8 cellular contexts compared by ENCODE assay signal in the genomic region with DNA sequence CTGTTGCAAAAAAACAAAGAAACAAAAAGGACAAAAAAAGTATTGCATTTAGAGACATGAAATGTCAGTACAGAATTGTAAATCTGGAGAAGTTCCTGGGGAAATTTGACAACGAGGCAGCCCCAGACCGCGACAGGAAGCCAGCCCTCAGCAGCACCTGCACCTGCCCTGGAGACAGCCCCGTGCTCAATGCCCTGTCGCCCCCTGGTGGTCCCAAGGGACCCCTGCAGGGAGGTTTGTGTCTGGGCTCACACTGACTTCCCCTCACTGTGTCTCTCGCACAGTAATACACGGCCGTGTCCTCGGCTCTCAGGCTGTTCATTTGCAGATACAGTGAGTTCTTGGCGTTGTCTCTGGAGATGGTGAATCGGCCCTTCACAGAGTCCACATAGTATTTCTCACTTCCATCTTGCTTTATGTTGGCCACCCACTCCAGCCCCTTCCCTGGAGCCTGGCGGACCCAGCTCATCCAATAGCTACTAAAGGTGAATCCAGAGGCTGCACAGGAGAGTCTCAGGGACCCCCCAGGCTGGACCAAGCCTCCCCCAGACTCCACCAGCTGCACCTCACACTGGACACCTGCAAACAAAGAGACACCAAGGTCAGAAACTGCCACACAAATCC.
DNase-seq lines count a peak whose midpoint lies in the region; ATAC-seq and TF ChIP-seq lines count a peak whose summit lies in the region.
"Not testable (repeated sequence)": the region's sequence is repeated elsewhere in the genome, so short reads cannot be mapped to it uniquely, and the experiment has no call there.

No MANE protein-coding gene starts in this region.

- peaks cover 26% of the 10 kb centered on the region for H3K4me1 Mint-ChIP-seq in activated CD4-positive, alpha-beta memory T cell treated with anti-CD3 and anti-CD28 coated beads for 36 hours (ENCODE audit: low read depth)

- not testable (repeated sequence) for H3K4me3 ChIP-seq in SJCRH30

- intact Hi-C loops in activated CD4-positive, alpha-beta memory T cell treated with anti-CD3 and anti-CD28 coated beads for 36 hours (cut with micrococcal nuclease): loop anchor here (1.0 to 10.0 kb wide), 4 partner anchors 8 to 113 kb away; no protein-coding TSS in a partner anchor
- intact Hi-C loops in left colon (cut with DNase I, micrococcal nuclease): not testable (repeated sequence)

- CTCF ChIA-PET in activated CD4-positive, alpha-beta memory T cell treated with anti-CD3 and anti-CD28 coated beads for 36 hours (lab: Charles Lee): interaction anchor here (0.8 to 4.5 kb wide), 19 partner anchors 9 to 359 kb away, joined by 3 to 29 read pairs (median 3); no protein-coding TSS in a partner anchor

- not testable (repeated sequence) for H3K27me3 ChIP-seq in SJCRH30

- DNase-seq in NCI-H1092 treated with DMSO at 0.1 percent for 48 hours (lab: John Stamatoyannopoulos, UW): peak; percentile 27
- DNase-seq in SJCRH30: peak; percentile 33 to 50
- peak; percentile 89 for DNase-seq in activated CD4-positive, alpha-beta memory T cell treated with anti-CD3 and anti-CD28 coated beads for 36 hours
- DNase-seq in activated naive CD4-positive, alpha-beta T cell treated with anti-CD3 and anti-CD28 coated beads, Interleukin-2, amount 50 U/mL, for 16 hours: peak; percentile 72
- peak; percentile 31 to 52 for DNase-seq in left colon
- DNase-seq in stimulated activated CD4-positive, alpha-beta T cell treated with anti-CD3 and anti-CD28 coated beads, Interleukin-4, amount 100 ng/mL, for 4 hours: peak; percentile 75 to 82
- peak; percentile 63 for DNase-seq in ureter (ENCODE audit: low spot score)

- POLR2A ChIA-PET in activated CD4-positive, alpha-beta memory T cell treated with anti-CD3 and anti-CD28 coated beads for 36 hours (lab: Charles Lee): not testable (repeated sequence)

- H3K9me3 Mint-ChIP-seq in activated CD4-positive, alpha-beta memory T cell treated with anti-CD3 and anti-CD28 coated beads for 36 hours: not testable (repeated sequence)

- H3K36me3 ChIP-seq in SJCRH30: not testable (repeated sequence)

- H3K27ac Mint-ChIP-seq in activated CD4-positive, alpha-beta memory T cell treated with anti-CD3 and anti-CD28 coated beads for 36 hours: not testable (repeated sequence)

- not testable (repeated sequence) for ATAC-seq in left colon

- peaks cover 42% of the 10 kb centered on the region for H3K27me3 Mint-ChIP-seq in activated CD4-positive, alpha-beta memory T cell treated with anti-CD3 and anti-CD28 coated beads for 36 hours

- not testable (repeated sequence) for H3K4me3 Mint-ChIP-seq in activated CD4-positive, alpha-beta memory T cell treated with anti-CD3 and anti-CD28 coated beads for 36 hours

- not testable (repeated sequence) for H3K4me1 ChIP-seq in SJCRH30

- H3K27ac ChIP-seq in SJCRH30: not testable (repeated sequence)

- not testable (repeated sequence) for H3K9me3 ChIP-seq in SJCRH30 (replicated peaks)

- H3K36me3 Mint-ChIP-seq in activated CD4-positive, alpha-beta memory T cell treated with anti-CD3 and anti-CD28 coated beads for 36 hours: not testable (repeated sequence)

- peak; percentile 36 for TF ChIP-seq CTCF in GM12873 (IDR thresholded peaks at IDR 0.05; ENCODE audit: insufficient read depth, low read depth, low read length, missing control alignments)

Comparison
In these comparisons a context has a peak if more than half of its experiments do, and no peak if none do; other contexts are left out.
1. DNase-seq: peak in every context shown above with its lines; median percentile 89 in activated CD4-positive, alpha-beta memory T cell treated with anti-CD3 and anti-CD28 coated beads for 36 hours; 78 in stimulated activated CD4-positive, alpha-beta T cell treated with anti-CD3 and anti-CD28 coated beads, Interleukin-4, amount 100 ng/mL, for 4 hours; 72 in activated naive CD4-positive, alpha-beta T cell treated with anti-CD3 and anti-CD28 coated beads, Interleukin-2, amount 50 U/mL, for 16 hours; 63 in ureter; 42 in SJCRH30; 42 in left colon; 27 in NCI-H1092 treated with DMSO at 0.1 percent for 48 hours.